Comparison of ENCODE assay signal across 8 cellular contexts in the genomic region with DNA sequence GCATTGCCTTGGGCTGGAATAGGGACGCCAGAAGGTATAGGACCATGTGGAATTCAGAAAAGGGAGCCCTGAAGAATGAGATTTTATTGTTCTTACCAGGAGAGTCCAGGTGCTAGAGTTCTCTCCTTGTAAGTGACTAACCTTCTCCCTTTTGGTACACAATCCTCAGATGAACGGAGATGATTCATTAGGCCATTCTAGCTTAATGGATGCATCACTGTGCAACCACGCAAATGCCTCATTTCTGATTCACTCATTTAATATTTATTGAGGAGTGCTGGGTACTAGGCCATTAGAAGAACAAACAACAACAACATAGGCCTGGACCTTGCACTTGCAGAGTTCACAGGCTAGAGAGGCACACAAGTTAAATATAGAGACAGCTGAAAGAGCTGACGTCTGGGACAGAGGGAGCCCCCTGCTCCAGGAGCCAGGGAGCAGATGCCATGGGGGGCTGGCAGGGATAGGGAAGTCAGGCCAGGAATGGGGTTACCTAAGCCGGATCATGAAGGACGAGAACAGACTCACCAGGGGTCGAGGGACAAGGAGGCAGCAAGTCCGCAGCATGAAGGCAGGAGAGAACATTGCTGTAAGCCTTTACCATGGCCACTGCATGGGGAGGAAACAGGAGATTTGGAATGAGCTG.
DNase-seq lines count a peak whose midpoint lies in the region; ATAC-seq, FAIRE-seq and TF ChIP-seq lines count a peak whose summit lies in the region.
"Had no signal": no experiment of that assay in that cellular context is flagged by ENCODE, and none has a peak within 500 bp of the region (broad histone marks: within the 10 kb centered on the region; RNA-seq: fewer than 3 reads in every experiment).

No MANE protein-coding gene starts in this region.

- POLR2A ChIA-PET in HEK293 (lab: Yijun Ruan, JAX): no interaction called here

- ATAC-seq in GM19324 (IDR thresholded peaks at IDR 0.05; ENCODE audit: low FRiP score, unreplicated experiment) (no peak), GM21723 (IDR thresholded peaks at IDR 0.05; ENCODE audit: unreplicated experiment) (no peak)

- H3K4me3 ChIP-seq in HEK293 (ENCODE audit: low read depth, low read length): no peak overlapping the region
- H3K4me3 ChIP-seq in adipocyte (ENCODE audit: low read length): no peak overlapping the region
- H3K4me3 ChIP-seq in tibial nerve: no peak overlapping the region
- H3K4me3 ChIP-seq: neural progenitor cell had no signal

- H3K4me1 ChIP-seq in HEK293 (ENCODE audit: control insufficient read depth, insufficient read depth, low read length) (no peaks in the 10 kb centered on the region; the same call in 1 of the 2 replicates), adipocyte (ENCODE audit: control insufficient read depth, insufficient read depth, low read length) (peaks cover 33% of the 10 kb centered on the region), tibial nerve (peaks cover 0 to 56% (median 26%) of the 10 kb centered on the region in 4 donors)

- peak; percentile 76 for DNase-seq in adipocyte (ENCODE audit: low read depth)
- no peak for DNase-seq in tibial nerve (ENCODE audit: low spot score in 2 of 2)
- DNase-seq in T-helper 1 cell: no peak

- H3K9me3 ChIP-seq in HEK293 (ENCODE audit: control insufficient read depth, insufficient read depth, low read depth, low read length) (no peaks in the 10 kb centered on the region), adipocyte (ENCODE audit: control insufficient read depth, low read length) (no peaks in the 10 kb centered on the region), tibial nerve (no peaks in the 10 kb centered on the region)

- WGBS in tibial nerve, 2 donors: 76 to 79% methylated on average over 8 of the region's 8 CpGs

- peak; percentile 92 for FAIRE-seq in islet of Langerhans (lab: Jason Lieb, UNC)

- no peak overlapping the region for H3K9ac ChIP-seq in adipocyte (ENCODE audit: low read length)
- H3K9ac ChIP-seq: neural progenitor cell had no signal

- H3K27me3 ChIP-seq in adipocyte (replicated peaks; ENCODE audit: control insufficient read depth, insufficient read depth, low read length): no peaks in the 10 kb centered on the region
- no peaks in the 10 kb centered on the region for H3K27me3 ChIP-seq in tibial nerve
- H3K27me3 ChIP-seq: neural progenitor cell had no signal

- CTCF ChIA-PET in HEK293 (lab: Yijun Ruan, JAX): interaction anchor here (0.7 kb wide), 1 partner anchor 1241 kb away, joined by 3 read pairs; no protein-coding TSS in a partner anchor

- H3K36me3 ChIP-seq in HEK293 (ENCODE audit: control insufficient read depth in 2 of 2, insufficient read depth in 1 of 2, low read length in 2 of 2) (no peaks in the 10 kb centered on the region; a peak in 1 of 3 replicates), adipocyte (ENCODE audit: control insufficient read depth, insufficient read depth, low read length, severe bottlenecking) (no peaks in the 10 kb centered on the region), tibial nerve (no peaks in the 10 kb centered on the region)
- H3K36me3 ChIP-seq: neural progenitor cell had no signal

- TF ChIP-seq EP300 in tibial nerve (IDR thresholded peaks at IDR 0.05): peak in 1 of 2 donors; percentile 48

- TF ChIP-seq POLR2A in tibial nerve (IDR thresholded peaks at IDR 0.05): no peak

- no peak overlapping the region for H3K27ac ChIP-seq in HEK293 (ENCODE audit: extremely low read depth, low read depth, low read length)
- peak overlapping the region in 3 of 4 donors; percentile 13 to 91 (median 87) for H3K27ac ChIP-seq in tibial nerve
- H3K27ac ChIP-seq: neural progenitor cell had no signal

- TF ChIP-seq CTCF in HEK293 (tag by site-specific recombination; IDR thresholded peaks at IDR 0.05) (no peak), tibial nerve (IDR thresholded peaks at IDR 0.05) (no peak)

TF ChIP-seq in HEK293, 187 proteins besides CTCF, POLR2A, EP300 and RAD21:
- TF ChIP-seq ZNF561 (tag by site-specific recombination; IDR thresholded peaks at IDR 0.05; ENCODE audit: borderline replicate concordance) (no peak), SETDB1 (IDR thresholded peaks at IDR 0.05; ENCODE audit: insufficient read length, low read length) (no peak), REPIN1 (tag by site-specific recombination; IDR thresholded peaks at IDR 0.05; ENCODE audit: low read depth) (no peak), HIC1 (tag by site-specific recombination; IDR thresholded peaks at IDR 0.05) (peak; percentile 20; the same call in 1 of the 2 replicates), GLI4 (tag by site-specific recombination; IDR thresholded peaks at IDR 0.05) (no peak)
- TF ChIP-seq, protein P1, sequence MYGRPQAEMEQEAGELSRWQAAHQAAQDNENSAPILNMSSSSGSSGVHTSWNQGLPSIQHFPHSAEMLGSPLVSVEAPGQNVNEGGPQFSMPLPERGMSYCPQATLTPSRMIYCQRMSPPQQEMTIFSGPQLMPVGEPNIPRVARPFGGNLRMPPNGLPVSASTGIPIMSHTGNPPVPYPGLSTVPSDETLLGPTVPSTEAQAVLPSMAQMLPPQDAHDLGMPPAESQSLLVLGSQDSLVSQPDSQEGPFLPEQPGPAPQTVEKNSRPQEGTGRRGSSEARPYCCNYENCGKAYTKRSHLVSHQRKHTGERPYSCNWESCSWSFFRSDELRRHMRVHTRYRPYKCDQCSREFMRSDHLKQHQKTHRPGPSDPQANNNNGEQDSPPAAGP (tag by site-specific recombination; IDR thresholded peaks at IDR 0.05): 0 out of 2 replicates have a peak, but pooled peaks have one; percentile 11
